In genomic region chr7:16826061-16826460, GRCh38 we compare ENCODE assay signal across 27 cellular contexts. TPM values are rescaled to one million over a fixed set of nuclear protein-coding genes. Genes with fewer than 3 reads are reported as not detected.
A peak's percentile ranks its signal among the peaks of the same experiment; 100 is the strongest.
DNase-seq lines count a peak whose midpoint lies in the region; ATAC-seq, FAIRE-seq and TF ChIP-seq lines count a peak whose summit lies in the region.
"Had no signal": no experiment of that assay in that cellular context is flagged by ENCODE, and none has a peak within 500 bp of the region (broad histone marks: within the 10 kb centered on the region; RNA-seq: fewer than 3 reads in every experiment).

No MANE protein-coding gene starts in this region.

- no peaks in the 10 kb centered on the region for H4K20me1 ChIP-seq in Karpas-422 (ENCODE audit: insufficient read depth, low read depth, low read length)
- H4K20me1 ChIP-seq in K562 (replicated peaks; ENCODE audit: control insufficient read depth, insufficient read depth, low read length) = no peaks in the 10 kb centered on the region
- H4K20me1 ChIP-seq: BLaER1 treated with 17β-estradiol and CSF1 and Interleukin-3, amounts not matched to agents 10 nM and 100 nM had no signal

- H3K27ac ChIP-seq in Karpas-422 (ENCODE audit: low read length) = no peak overlapping the region
- H3K27ac ChIP-seq in K562 (ENCODE audit: extremely low read depth, low read depth, low read length) = no peak overlapping the region
- H3K27ac ChIP-seq in foreskin keratinocyte = no peak overlapping the region
- H3K27ac ChIP-seq: BLaER1 treated with 17β-estradiol and CSF1 and Interleukin-3, amounts not matched to agents 10 nM and 100 nM had no signal

- H3K9me2 ChIP-seq in Karpas-422 (replicated peaks; ENCODE audit: insufficient read depth, low read length) = no peaks in the 10 kb centered on the region

- TF ChIP-seq POLR2A in K562 (conservative IDR thresholded peaks at IDR 0.05) = no peak

- H3K4me1 ChIP-seq in Karpas-422 (ENCODE audit: low read length) (no peaks in the 10 kb centered on the region), K562 (replicated peaks in 1 of 2; ENCODE audit: control insufficient read depth in 2 of 2, insufficient read depth in 2 of 2, low read length in 2 of 2) (no peaks in the 10 kb centered on the region), foreskin keratinocyte (no peaks in the 10 kb centered on the region)
- H3K4me1 ChIP-seq: BE2C; BLaER1 treated with 17β-estradiol and CSF1 and Interleukin-3, amounts not matched to agents 10 nM and 100 nM had no signal

- H3K9ac ChIP-seq in Karpas-422 (ENCODE audit: low read length) (no peak overlapping the region), K562 (ENCODE audit: insufficient read depth in 1 of 2, low read depth in 2 of 2, low read length in 2 of 2) (no peak overlapping the region)
- H3K9ac ChIP-seq: BLaER1 treated with 17β-estradiol and CSF1 and Interleukin-3, amounts not matched to agents 10 nM and 100 nM had no signal

- H3K4me2 ChIP-seq in Karpas-422 (ENCODE audit: low read depth, low read length, poor library complexity, severe bottlenecking) (no peak overlapping the region), K562 (ENCODE audit: insufficient read depth, low read length) (no peak overlapping the region)
- H3K4me2 ChIP-seq: A549; BLaER1 treated with 17β-estradiol and CSF1 and Interleukin-3, amounts not matched to agents 10 nM and 100 nM; GM23338 had no signal

- peaks cover 6 to 9% of the 10 kb centered on the region in 2 donors for H3K9me3 Mint-ChIP-seq in stimulated activated naive B cell treated with anti-CD40 and anti-IgM and Interleukin-4, amounts not matched to agents 10 μg/mL and 1 μg/mL and 100 μg/mL, for 72 hours
- H3K9me3 Mint-ChIP-seq: GM23338, HFFc6 had no signal

- TF ChIP-seq RAD21 in K562 (CRISPR knock-in tag; conservative IDR thresholded peaks at IDR 0.05 in 1 of 2, IDR thresholded peaks at IDR 0.05 in 1 of 2) = no peak

- in situ Hi-C loops in K562 (cut with MboI) = no loop called here

- peaks cover 1 to 3% of the 10 kb centered on the region in 2 donors for H3K36me3 Mint-ChIP-seq in stimulated activated naive B cell treated with anti-CD40 and anti-IgM and Interleukin-4, amounts not matched to agents 10 μg/mL and 1 μg/mL and 100 μg/mL, for 72 hours
- H3K36me3 Mint-ChIP-seq: CD14-positive monocyte; CD8-positive, alpha-beta memory T cell had no signal

- peak; percentile 20 for DNase-seq in ELR (ENCODE audit: low read depth)
- DNase-seq in Karpas-422 = peak; percentile 31
- DNase-seq in K562 (ENCODE audit: extremely low read depth in 1 of 4, low spot score in 3 of 4) = no peak
- DNase-seq in foreskin keratinocyte = peak in 1 of 2 donors; percentile 71
- DNase-seq in stimulated activated naive B cell treated with anti-CD40 and anti-IgM and Interleukin-4, amounts not matched to agents 10 μg/mL and 1 μg/mL and 100 μg/mL, for 72 hours = no peak
- DNase-seq in NOMO-1 treated with dmso at 0.1 percent for 144 hours (lab: John Stamatoyannopoulos, UW; ENCODE audit: unreplicated experiment) = no peak
- DNase-seq in DMS 273 treated with DMSO at 0.1 percent for 48 hours (lab: John Stamatoyannopoulos, UW) = no peak
- DNase-seq: 8988T; ACHN; AML-193; BE2C; CD4-positive, alpha-beta T cell; CD8-positive, alpha-beta memory T cell; DMS53; DMS79 treated with DMSO at 0.1 percent for 48 hours; HFFc6 had no signal

- no peak for TF ChIP-seq CTCF in K562 (IDR thresholded peaks at IDR 0.05 in 2 of 3, conservative IDR thresholded peaks at IDR 0.05 in 1 of 3; ENCODE audit: insufficient read depth in 2 of 3, low read depth in 1 of 3, low read length in 3 of 3)
- no peak for TF ChIP-seq CTCF in foreskin keratinocyte (conservative IDR thresholded peaks at IDR 0.05)

- POLR2A ChIA-PET in K562 (lab: Yijun Ruan, JAX) = no interaction called here

- no peak for TF ChIP-seq EP300 in K562 (IDR thresholded peaks at IDR 0.05; ENCODE audit: low read length)

- CTCF ChIA-PET in K562 (lab: Yijun Ruan, JAX; ENCODE audit: low intra/inter-chr PET ratio) = no interaction called here

- no TSS peak for BruUV-seq in K562 (replicated peaks; lab: Mats Ljungman, UMichigan)

- no peaks in the 10 kb centered on the region for H3K4me1 Mint-ChIP-seq in stimulated activated naive B cell treated with anti-CD40 and anti-IgM and Interleukin-4, amounts not matched to agents 10 μg/mL and 1 μg/mL and 100 μg/mL, for 72 hours
- H3K4me1 Mint-ChIP-seq: CD14-positive monocyte; CD8-positive, alpha-beta memory T cell; GM23338 had no signal

- H3K4me3 Mint-ChIP-seq in stimulated activated naive B cell treated with anti-CD40 and anti-IgM and Interleukin-4, amounts not matched to agents 10 μg/mL and 1 μg/mL and 100 μg/mL, for 72 hours = no peak overlapping the region
- H3K4me3 Mint-ChIP-seq: CD14-positive monocyte; CD4-positive, alpha-beta T cell; CD8-positive, alpha-beta memory T cell; GM23338; HFFc6 had no signal

- no peak overlapping the region for H3K27ac Mint-ChIP-seq in stimulated activated naive B cell treated with anti-CD40 and anti-IgM and Interleukin-4, amounts not matched to agents 10 μg/mL and 1 μg/mL and 100 μg/mL, for 72 hours
- H3K27ac Mint-ChIP-seq: CD4-positive, alpha-beta T cell; CD8-positive, alpha-beta memory T cell; GM23338; HFFc6 had no signal

- H3K9me3 ChIP-seq in Karpas-422 (ENCODE audit: low read length) (no peaks in the 10 kb centered on the region), K562 (replicated peaks; ENCODE audit: control insufficient read depth, insufficient read depth, low read depth, low read length) (no peaks in the 10 kb centered on the region)
- H3K9me3 ChIP-seq: BE2C, HAP-1 had no signal

- no peaks in the 10 kb centered on the region for H3K36me3 ChIP-seq in Karpas-422 (ENCODE audit: insufficient read depth, low read length)
- H3K36me3 ChIP-seq in K562 (ENCODE audit: control insufficient read depth, insufficient read depth, low read length) = no peaks in the 10 kb centered on the region
- H3K36me3 ChIP-seq: BE2C; BLaER1 treated with 17β-estradiol and CSF1 and Interleukin-3, amounts not matched to agents 10 nM and 100 nM; HAP-1 had no signal

- H3K4me3 ChIP-seq in Karpas-422 (ENCODE audit: low read length) (no peak overlapping the region), K562 (no peak overlapping the region)
- H3K4me3 ChIP-seq: A549; BLaER1 treated with 17β-estradiol and CSF1 and Interleukin-3, amounts not matched to agents 10 nM and 100 nM; GM23338; HAP-1 had no signal

- no peaks in the 10 kb centered on the region for H3K79me2 ChIP-seq in Karpas-422 (ENCODE audit: low read length)
- H3K79me2 ChIP-seq in K562 (ENCODE audit: control insufficient read depth, insufficient read depth, low read length) = no peaks in the 10 kb centered on the region

- no peaks in the 10 kb centered on the region for H3K9me1 ChIP-seq in K562 (ENCODE audit: control insufficient read depth, insufficient read depth, low read length)

- intact Hi-C loops in K562 (cut with micrococcal nuclease) = no loop called here

- ATAC-seq in K562 (peak; percentile 40; the same call in 1 of the 3 replicates), foreskin keratinocyte (peak; percentile 78)
- no peak for ATAC-seq in stimulated activated naive B cell treated with anti-CD40 and anti-IgM and Interleukin-4, amounts not matched to agents 10 μg/mL and 1 μg/mL and 100 μg/mL, for 72 hours (replicated peaks)
- ATAC-seq: A549, GM23338 had no signal

- H2AFZ ChIP-seq in Karpas-422 (ENCODE audit: low read length) (no peak overlapping the region), K562 (ENCODE audit: low read depth, low read length) (no peak overlapping the region)

- H3K27me3 ChIP-seq in Karpas-422 (ENCODE audit: low read length) (no peaks in the 10 kb centered on the region), K562 (ENCODE audit: control insufficient read depth in 2 of 2, insufficient read depth in 2 of 2, low read length in 2 of 2) (peaks cover 0 to 4% of the 10 kb centered on the region in 2 experiments; a peak in 1 of 5 replicates), foreskin keratinocyte (no peaks in the 10 kb centered on the region)
- H3K27me3 ChIP-seq: BE2C; BLaER1 treated with 17β-estradiol and CSF1 and Interleukin-3, amounts not matched to agents 10 nM and 100 nM had no signal

- FAIRE-seq in K562 (lab: Jason Lieb, UNC) = no peak
- FAIRE-seq: A549, D721Med, G401.6, GM12892, GM19239 had no signal

- H3K27me3 Mint-ChIP-seq in stimulated activated naive B cell treated with anti-CD40 and anti-IgM and Interleukin-4, amounts not matched to agents 10 μg/mL and 1 μg/mL and 100 μg/mL, for 72 hours = peaks cover 0 to 10% of the 10 kb centered on the region in 2 donors

RNA-seq across cellular contexts. Expression of gene AGR2, which starts 21.3 kb away (rescaled TPM):
- total RNA-seq in Karpas-422 (2014; rRNA removed; shearing (Covaris generic); ENCODE audit: low replicate concordance) = 0.19 and 2.5 TPM in 2 replicates
- not detected in 2 replicates for total RNA-seq in K562 (2011; cell fraction: chromatin; rRNA removed; ENCODE audit: low replicate concordance)
- total RNA-seq in K562 (2011; cell fraction: nucleolus; rRNA removed) = not detected in 2 replicates
- not detected in 2 replicates for total RNA-seq in K562 (2011; cell fraction: nucleoplasm; rRNA removed)
- total RNA-seq in K562 (2014; rRNA removed) (not detected in 2 replicates), K562 (2014; rRNA removed; fragmentation: Illumina TruSeq; extraction: Trizol) (not detected in 2 replicates), K562 (2015; rRNA removed; fragmentation: Illumina TruSeq; extraction: Trizol) (not detected in 2 replicates), K562 (2021) (0.66 and 0.98 TPM in 2 replicates), foreskin keratinocyte (0.92 and 2.3 TPM in 2 replicates)
- polyA plus RNA-seq in K562 (2011; rRNA removed) (not detected in 2 replicates), K562 (2014; fragmentation: Illumina TruSeq; extraction: Trizol) (not detected in 2 replicates), K562 (2014; fragmentation: Nextera tagmentation; extraction: Ambion mirVana) (not detected), K562 (2014; rRNA removed) (not detected in 2 replicates), foreskin keratinocyte (1.5 and 2.1 TPM in 2 replicates)
- polyA plus RNA-seq in K562 (2011; cell fraction: cytosol; rRNA removed) = 0.22 TPM in 1 of 2 replicates, not detected in the other
- polyA plus RNA-seq in K562 (2011; cell fraction: nucleus; rRNA removed) = not detected in 2 replicates
- polyA plus RNA-seq in K562 (2012) = not detected in 2 replicates
- not detected in 2 replicates for polyA minus RNA-seq in K562 (2011; rRNA and poly(A)+ RNA removed)
- not detected in 2 replicates for polyA minus RNA-seq in K562 (2011; cell fraction: cytosol; rRNA and poly(A)+ RNA removed)
- polyA minus RNA-seq in K562 (2011; cell fraction: nucleus; rRNA and poly(A)+ RNA removed) = not detected in 2 replicates
- total RNA-seq: CD4-positive, alpha-beta T cell; CD8-positive, alpha-beta memory T cell; Daoy; GM23338; H4; HFFc6 had no signal
- polyA plus RNA-seq: CD14-positive monocyte; CD8-positive, alpha-beta memory T cell; GM23338 had no signal

RNA-seq across cellular contexts. Expression of gene AGR3, which starts 55.7 kb away (rescaled TPM):
- not detected in 2 replicates for total RNA-seq in Karpas-422 (2014; rRNA removed; shearing (Covaris generic); ENCODE audit: low replicate concordance)
- total RNA-seq in K562 (2011; cell fraction: chromatin; rRNA removed; ENCODE audit: low replicate concordance) = not detected in 2 replicates
- not detected in 2 replicates for total RNA-seq in K562 (2011; cell fraction: nucleolus; rRNA removed)
- total RNA-seq in K562 (2011; cell fraction: nucleoplasm; rRNA removed) = not detected in 2 replicates
- total RNA-seq in K562 (2014; rRNA removed) (not detected in 2 replicates), K562 (2014; rRNA removed; fragmentation: Illumina TruSeq; extraction: Trizol) (not detected in 2 replicates), K562 (2015; rRNA removed; fragmentation: Illumina TruSeq; extraction: Trizol) (not detected in 2 replicates), K562 (2021) (not detected in 2 replicates), foreskin keratinocyte (not detected in 2 replicates)
- polyA plus RNA-seq in K562 (2011; rRNA removed) (not detected in 2 replicates), K562 (2014; fragmentation: Illumina TruSeq; extraction: Trizol) (not detected in 2 replicates), K562 (2014; fragmentation: Nextera tagmentation; extraction: Ambion mirVana) (not detected), K562 (2014; rRNA removed) (not detected in 2 replicates), foreskin keratinocyte (not detected in 2 replicates)
- not detected in 2 replicates for polyA plus RNA-seq in K562 (2011; cell fraction: cytosol; rRNA removed)
- polyA plus RNA-seq in K562 (2011; cell fraction: nucleus; rRNA removed) = not detected in 2 replicates
- not detected in 2 replicates for polyA plus RNA-seq in K562 (2012)
- not detected in 2 replicates for polyA minus RNA-seq in K562 (2011; rRNA and poly(A)+ RNA removed)
- polyA minus RNA-seq in K562 (2011; cell fraction: cytosol; rRNA and poly(A)+ RNA removed) = not detected in 2 replicates
- not detected in 2 replicates for polyA minus RNA-seq in K562 (2011; cell fraction: nucleus; rRNA and poly(A)+ RNA removed)
- total RNA-seq: CD4-positive, alpha-beta T cell; CD8-positive, alpha-beta memory T cell; Daoy; GM23338; H4; HFFc6 had no signal
- polyA plus RNA-seq: CD14-positive monocyte; CD8-positive, alpha-beta memory T cell; GM23338 had no signal

Comparison
In these comparisons a context has a peak if more than half of its experiments do, and no peak if none do; other contexts are left out.
1. DNase-seq: peak in ELR (single experiment) and Karpas-422 (single experiment); none in K562 (0 of 4), stimulated activated naive B cell treated with anti-CD40 and anti-IgM and Interleukin-4, amounts not matched to agents 10 μg/mL and 1 μg/mL and 100 μg/mL, for 72 hours (single experiment), NOMO-1 treated with dmso at 0.1 percent for 144 hours (single experiment) and DMS 273 treated with DMSO at 0.1 percent for 48 hours (single experiment).
2. ATAC-seq: peak in K562 (single experiment) and foreskin keratinocyte (single experiment); none in stimulated activated naive B cell treated with anti-CD40 and anti-IgM and Interleukin-4, amounts not matched to agents 10 μg/mL and 1 μg/mL and 100 μg/mL, for 72 hours (0 of 2).